8 cellular contexts compared by ENCODE assay signal in genomic region chr15:75347222-75348033, GRCh38. TPM values are rescaled to one million over a fixed set of nuclear protein-coding genes. Genes with fewer than 3 reads are reported as not detected.
DNase-seq lines count a peak whose midpoint lies in the region; ATAC-seq, FAIRE-seq and TF ChIP-seq lines count a peak whose summit lies in the region.

No MANE protein-coding gene starts in this region.

- peak overlapping the region; percentile 61 for H3K9ac ChIP-seq in keratinocyte (ENCODE audit: control insufficient read depth, extremely low read depth, insufficient read depth, low read length)

- H2AFZ ChIP-seq in keratinocyte (ENCODE audit: control insufficient read depth, low read length): peak overlapping the region; percentile 78

- no peak for TF ChIP-seq CTCF in keratinocyte (optimal IDR thresholded peaks at IDR 0.05 in 1 of 3, IDR thresholded peaks at IDR 0.05 in 1 of 3, conservative IDR thresholded peaks at IDR 0.05 in 1 of 3; ENCODE audit: extremely low read depth in 1 of 3, insufficient read depth in 2 of 3, low read length in 3 of 3)

- H3K27ac ChIP-seq in keratinocyte (ENCODE audit: control insufficient read depth, insufficient read depth, low read length): no peak overlapping the region

- H3K4me3 ChIP-seq in GM08714 (ENCODE audit: low read length) (peak overlapping the region; percentile 60), keratinocyte (ENCODE audit: control insufficient read depth in 2 of 3, extremely low read depth in 1 of 3, insufficient read depth in 2 of 3, low read depth in 1 of 3, low read length in 3 of 3) (peak overlapping the region; percentile 70 to 78 (median 72))

- dilution Hi-C loops in keratinocyte (cut with MboI; ENCODE audit: extremely low pct_ligation_motif_present, low sequenced_read_pairs): no loop called here

- H3K4me1 ChIP-seq in keratinocyte (ENCODE audit: control insufficient read depth, extremely low read depth, insufficient read depth, low read length): peaks cover 7% of the 10 kb centered on the region

- DNase-seq in T-helper 2 cell: peak in 4 of 5 experiments; percentile 22 to 75 (median 48)
- DNase-seq in T47D (ENCODE audit: low read depth in 1 of 2, low spot score in 1 of 2): peak; percentile 63 to 78
- no peak for DNase-seq in keratinocyte (ENCODE audit: low read depth, low spot score)
- DNase-seq in stimulated activated CD4-positive, alpha-beta T cell treated with anti-CD3 and anti-CD28 coated beads, Interleukin-12 subunit alpha, Interleukin-12 subunit beta, amount 100 ng/mL, for 4 hours: peak; percentile 47
- DNase-seq in HCEC 1CT: no peak
- DNase-seq in GOT3 (lab: John Stamatoyannopoulos, UW): no peak

- peak; percentile 51 for ATAC-seq in HG03103 (IDR thresholded peaks at IDR 0.05; ENCODE audit: low read depth, unreplicated experiment)

- peaks cover 0 to 3% of the 10 kb centered on the region in 2 experiments for H3K36me3 ChIP-seq in keratinocyte (ENCODE audit: control insufficient read depth in 2 of 2, extremely low read depth in 1 of 2, insufficient read depth in 2 of 2, low read length in 2 of 2)

- H3K27me3 ChIP-seq in keratinocyte (ENCODE audit: control insufficient read depth, extremely low read depth, insufficient read depth, low read length): peaks cover 12% of the 10 kb centered on the region

- no peaks in the 10 kb centered on the region for H3K9me3 ChIP-seq in keratinocyte (ENCODE audit: control insufficient read depth, low read depth, low read length)

- no peaks in the 10 kb centered on the region for H3K79me2 ChIP-seq in keratinocyte (ENCODE audit: control insufficient read depth, insufficient read depth, low read length)

- H3K9me1 ChIP-seq in keratinocyte (ENCODE audit: control insufficient read depth, extremely low read depth, insufficient read depth, low read length): no peaks in the 10 kb centered on the region

- in situ Hi-C loops in T47D (cut with HindIII; ENCODE audit: low pct_unique_long_range_greater_than_20kb, low sequenced_read_pairs): no loop called here

- peak overlapping the region; percentile 83 for H3K4me2 ChIP-seq in keratinocyte (ENCODE audit: control insufficient read depth, extremely low read depth, insufficient read depth, low read depth, low read length)

- H4K20me1 ChIP-seq in keratinocyte (ENCODE audit: control insufficient read depth, extremely low read depth, insufficient read depth, low read length): no peaks in the 10 kb centered on the region

- no peak for FAIRE-seq in keratinocyte (lab: Jason Lieb, UNC)

RNA-seq across cellular contexts. Expression of gene NEIL1, which starts 0.6 kb away (rescaled TPM):
- 3.6 to 10.4 TPM (median 5.5 TPM) in 3 replicates for polyA plus RNA-seq in keratinocyte
- 3.3 TPM for polyA plus RNA-seq in keratinocyte (2011; ENCODE audit: low read depth)
- polyA plus RNA-seq in keratinocyte (2011; cell fraction: cytosol; rRNA removed): 1.6 TPM in 2 replicates
- polyA plus RNA-seq in keratinocyte (2011; cell fraction: nucleus; rRNA removed): 40.1 and 69.8 TPM in 2 replicates
- polyA plus RNA-seq in keratinocyte (2012; ENCODE audit: low replicate concordance): 3.4 and 11.7 TPM in 2 replicates
- 1.9 to 3.8 TPM (median 2.5 TPM) in 3 replicates for polyA minus RNA-seq in keratinocyte
- polyA minus RNA-seq in keratinocyte (2011; cell fraction: cytosol; rRNA and poly(A)+ RNA removed): not detected
- 4.8 and 8.5 TPM in 2 replicates for polyA minus RNA-seq in keratinocyte (2011; cell fraction: nucleus; rRNA and poly(A)+ RNA removed)

RNA-seq across cellular contexts. Expression of gene COMMD4, which starts 11.6 kb away (rescaled TPM):
- polyA plus RNA-seq in keratinocyte: 48.2 to 87.2 TPM (median 53.0 TPM) in 3 replicates
- polyA plus RNA-seq in keratinocyte (2011; ENCODE audit: low read depth): 7.6 TPM
- 31.9 and 66.6 TPM in 2 replicates for polyA plus RNA-seq in keratinocyte (2011; cell fraction: cytosol; rRNA removed)
- 60.7 and 64.2 TPM in 2 replicates for polyA plus RNA-seq in keratinocyte (2011; cell fraction: nucleus; rRNA removed)
- 40.9 and 60.3 TPM in 2 replicates for polyA plus RNA-seq in keratinocyte (2012; ENCODE audit: low replicate concordance)
- 20.8 to 29.8 TPM (median 24.4 TPM) in 3 replicates for polyA minus RNA-seq in keratinocyte
- 32.4 TPM for polyA minus RNA-seq in keratinocyte (2011; cell fraction: cytosol; rRNA and poly(A)+ RNA removed)
- polyA minus RNA-seq in keratinocyte (2011; cell fraction: nucleus; rRNA and poly(A)+ RNA removed): 10.7 and 13.4 TPM in 2 replicates

RNA-seq across cellular contexts. Expression of gene MAN2C1, which starts 21.0 kb away (rescaled TPM):
- 35.4 to 63.0 TPM (median 42.3 TPM) in 3 replicates for polyA plus RNA-seq in keratinocyte
- 29.6 TPM for polyA plus RNA-seq in keratinocyte (2011; ENCODE audit: low read depth)
- 5.9 and 12.7 TPM in 2 replicates for polyA plus RNA-seq in keratinocyte (2011; cell fraction: cytosol; rRNA removed)
- 318 and 425 TPM in 2 replicates for polyA plus RNA-seq in keratinocyte (2011; cell fraction: nucleus; rRNA removed)
- 48.4 and 79.3 TPM in 2 replicates for polyA plus RNA-seq in keratinocyte (2012; ENCODE audit: low replicate concordance)
- 47.3 to 71.3 TPM (median 62.2 TPM) in 3 replicates for polyA minus RNA-seq in keratinocyte
- 23.4 TPM for polyA minus RNA-seq in keratinocyte (2011; cell fraction: cytosol; rRNA and poly(A)+ RNA removed)
- 91.9 and 93.4 TPM in 2 replicates for polyA minus RNA-seq in keratinocyte (2011; cell fraction: nucleus; rRNA and poly(A)+ RNA removed)

Comparison
In these comparisons a context has a peak if more than half of its experiments do, and no peak if none do; other contexts are left out.
1. DNase-seq: peak in T-helper 2 cell (4 of 5), T47D (2 of 2) and stimulated activated CD4-positive, alpha-beta T cell treated with anti-CD3 and anti-CD28 coated beads, Interleukin-12 subunit alpha, Interleukin-12 subunit beta, amount 100 ng/mL, for 4 hours (single experiment); none in keratinocyte (single experiment), HCEC 1CT (single experiment) and GOT3 (single experiment).